In genomic region chr1:160251006-160251405, GRCh38 we compare ENCODE assay signal across 11 cellular contexts. TPM values are rescaled to one million over a fixed set of nuclear protein-coding genes. Genes with fewer than 3 reads are reported as not detected.
DNase-seq lines count a peak whose midpoint lies in the region; ATAC-seq lines count a peak whose summit lies in the region.
"Had no signal": no experiment of that assay in that cellular context is flagged by ENCODE, and none has a peak within 500 bp of the region (broad histone marks: within the 10 kb centered on the region; RNA-seq: fewer than 3 reads in every experiment).

No MANE protein-coding gene starts in this region.

- peak; percentile 40 for DNase-seq in NCI-H1694 (lab: John Stamatoyannopoulos, UW)
- DNase-seq in memory B cell (ENCODE audit: low spot score in 2 of 2), result no peak
- no peak for DNase-seq in stimulated activated effector memory CD8-positive, alpha-beta T cell treated with anti-CD3 and anti-CD28 coated beads, Interleukin-12 subunit alpha, Interleukin-12 subunit beta, amount 100 ng/mL, for 72 hours (ENCODE audit: low spot score in 2 of 2)
- no peak for DNase-seq in mesenteric fat pad (ENCODE audit: low spot score)
- DNase-seq: activated naive CD4-positive, alpha-beta T cell; NCI-H510A treated with DMSO at 0.1 percent for 48 hours; testis had no signal

- peak overlapping the region; percentile 47 for H3K4me3 ChIP-seq in endocrine pancreas (ENCODE audit: control insufficient read depth, insufficient read depth, low read length)
- H3K4me3 ChIP-seq: BLaER1 treated with 17β-estradiol and CSF1 and Interleukin-3, amounts not matched to agents 10 nM and 100 nM; testis had no signal

- peaks cover 2% of the 10 kb centered on the region for H3K36me3 Mint-ChIP-seq in memory B cell
- H3K36me3 Mint-ChIP-seq in stimulated activated effector memory CD8-positive, alpha-beta T cell treated with anti-CD3 and anti-CD28 coated beads, Interleukin-12 subunit alpha, Interleukin-12 subunit beta, amount 100 ng/mL, for 72 hours, result peaks cover 83% of the 10 kb centered on the region

- H3K27ac Mint-ChIP-seq in memory B cell, result peak overlapping the region; percentile 50
- peak overlapping the region; percentile 4 for H3K27ac Mint-ChIP-seq in stimulated activated effector memory CD8-positive, alpha-beta T cell treated with anti-CD3 and anti-CD28 coated beads, Interleukin-12 subunit alpha, Interleukin-12 subunit beta, amount 100 ng/mL, for 72 hours

- no peak overlapping the region for H3K4me3 Mint-ChIP-seq in memory B cell
- H3K4me3 Mint-ChIP-seq in stimulated activated effector memory CD8-positive, alpha-beta T cell treated with anti-CD3 and anti-CD28 coated beads, Interleukin-12 subunit alpha, Interleukin-12 subunit beta, amount 100 ng/mL, for 72 hours, result no peak overlapping the region

- H3K4me1 Mint-ChIP-seq in memory B cell, result peaks cover 2% of the 10 kb centered on the region
- H3K4me1 Mint-ChIP-seq in stimulated activated effector memory CD8-positive, alpha-beta T cell treated with anti-CD3 and anti-CD28 coated beads, Interleukin-12 subunit alpha, Interleukin-12 subunit beta, amount 100 ng/mL, for 72 hours, result peaks cover 10% of the 10 kb centered on the region

- no peaks in the 10 kb centered on the region for H3K9me3 Mint-ChIP-seq in memory B cell
- no peaks in the 10 kb centered on the region for H3K9me3 Mint-ChIP-seq in stimulated activated effector memory CD8-positive, alpha-beta T cell treated with anti-CD3 and anti-CD28 coated beads, Interleukin-12 subunit alpha, Interleukin-12 subunit beta, amount 100 ng/mL, for 72 hours

- H3K9ac ChIP-seq in endocrine pancreas (ENCODE audit: control insufficient read depth, insufficient read depth, low read length), result no peak overlapping the region
- H3K9ac ChIP-seq: BLaER1 treated with 17β-estradiol and CSF1 and Interleukin-3, amounts not matched to agents 10 nM and 100 nM had no signal

- H3K4me1 ChIP-seq in endocrine pancreas (ENCODE audit: control insufficient read depth, insufficient read depth, low read length), result peaks cover 13% of the 10 kb centered on the region
- H3K4me1 ChIP-seq: BLaER1 treated with 17β-estradiol and CSF1 and Interleukin-3, amounts not matched to agents 10 nM and 100 nM had no signal

- H3K27me3 Mint-ChIP-seq in memory B cell, result no peaks in the 10 kb centered on the region

- no peak for ATAC-seq in memory B cell (ENCODE audit: low read depth)
- no peak for ATAC-seq in stimulated activated effector memory CD8-positive, alpha-beta T cell treated with anti-CD3 and anti-CD28 coated beads, Interleukin-12 subunit alpha, Interleukin-12 subunit beta, amount 100 ng/mL, for 72 hours
- ATAC-seq in GM18873 (IDR thresholded peaks at IDR 0.05; ENCODE audit: low FRiP score, unreplicated experiment), result no peak
- no peak for ATAC-seq in GM21737 (IDR thresholded peaks at IDR 0.05; ENCODE audit: unreplicated experiment)

- no peaks in the 10 kb centered on the region for H3K27me3 ChIP-seq in endocrine pancreas (ENCODE audit: control insufficient read depth, insufficient read depth, low read length)
- H3K27me3 ChIP-seq: BLaER1 treated with 17β-estradiol and CSF1 and Interleukin-3, amounts not matched to agents 10 nM and 100 nM; testis had no signal

- no peaks in the 10 kb centered on the region for H3K9me3 ChIP-seq in endocrine pancreas (ENCODE audit: control insufficient read depth, low read length)
- H3K9me3 ChIP-seq: BLaER1 treated with 17β-estradiol and CSF1 and Interleukin-3, amounts not matched to agents 10 nM and 100 nM; testis had no signal

- H3K36me3 ChIP-seq in endocrine pancreas (ENCODE audit: control insufficient read depth, insufficient read depth, low read length), result no peaks in the 10 kb centered on the region

RNA-seq across cellular contexts. Expression of gene DCAF8, which starts 11.3 kb away (rescaled TPM):
- total RNA-seq in mesenteric fat pad, result 127 TPM

RNA-seq across cellular contexts. Expression of gene PEX19, which starts 33.9 kb away (rescaled TPM):
- 144 TPM for total RNA-seq in mesenteric fat pad

RNA-seq across cellular contexts. Expression of gene PEA15, which starts 45.8 kb away (rescaled TPM):
- total RNA-seq in mesenteric fat pad, result 486 TPM
